1 cellular context compared by ENCODE assay signal in genomic region chr3:8778475-8778874, GRCh38.
TF ChIP-seq lines count a peak whose summit lies in the region.

No MANE protein-coding gene starts in this region.

TF ChIP-seq in HepG2, 621 proteins besides CTCF, POLR2A, EP300 and RAD21:
- no peak for TF ChIP-seq JDP2 (CRISPR knock-in tag; IDR thresholded peaks at IDR 0.05; ENCODE audit: borderline replicate concordance)
- no peak for TF ChIP-seq TBP (CRISPR knock-in tag; IDR thresholded peaks at IDR 0.05)
- TF ChIP-seq ZKSCAN5 (CRISPR knock-in tag; IDR thresholded peaks at IDR 0.05) = no peak
- no peak for TF ChIP-seq CHD2 (IDR thresholded peaks at IDR 0.05; ENCODE audit: low read depth, low read length)
- TF ChIP-seq MAFK (conservative IDR thresholded peaks at IDR 0.05 in 1 of 2, IDR thresholded peaks at IDR 0.05 in 1 of 2; ENCODE audit: low read length in 2 of 2) = peak; percentile 81 to 83
- TF ChIP-seq KDM3A (CRISPR knock-in tag; IDR thresholded peaks at IDR 0.05; ENCODE audit: low read depth) = no peak
- no peak for TF ChIP-seq NR1H2 (CRISPR knock-in tag; IDR thresholded peaks at IDR 0.05; ENCODE audit: borderline replicate concordance, low read depth)
- TF ChIP-seq MAFF (IDR thresholded peaks at IDR 0.05; ENCODE audit: low read depth, low read length) = peak; percentile 67
- no peak for TF ChIP-seq ZBTB43 (CRISPR knock-in tag; conservative IDR thresholded peaks at IDR 0.05)
- TF ChIP-seq TP53 (CRISPR knock-in tag; conservative IDR thresholded peaks at IDR 0.05) = no peak
- TF ChIP-seq BCL3 (CRISPR knock-in tag; IDR thresholded peaks at IDR 0.05) = no peak
- no peak for TF ChIP-seq SRY (CRISPR knock-in tag; IDR thresholded peaks at IDR 0.05)
- TF ChIP-seq IKZF4 (CRISPR knock-in tag; IDR thresholded peaks at IDR 0.05; ENCODE audit: borderline replicate concordance, low read depth, not compliant biosample characterization) = no peak
